ENCODE assay signal across 17 cellular contexts in the genomic region with DNA sequence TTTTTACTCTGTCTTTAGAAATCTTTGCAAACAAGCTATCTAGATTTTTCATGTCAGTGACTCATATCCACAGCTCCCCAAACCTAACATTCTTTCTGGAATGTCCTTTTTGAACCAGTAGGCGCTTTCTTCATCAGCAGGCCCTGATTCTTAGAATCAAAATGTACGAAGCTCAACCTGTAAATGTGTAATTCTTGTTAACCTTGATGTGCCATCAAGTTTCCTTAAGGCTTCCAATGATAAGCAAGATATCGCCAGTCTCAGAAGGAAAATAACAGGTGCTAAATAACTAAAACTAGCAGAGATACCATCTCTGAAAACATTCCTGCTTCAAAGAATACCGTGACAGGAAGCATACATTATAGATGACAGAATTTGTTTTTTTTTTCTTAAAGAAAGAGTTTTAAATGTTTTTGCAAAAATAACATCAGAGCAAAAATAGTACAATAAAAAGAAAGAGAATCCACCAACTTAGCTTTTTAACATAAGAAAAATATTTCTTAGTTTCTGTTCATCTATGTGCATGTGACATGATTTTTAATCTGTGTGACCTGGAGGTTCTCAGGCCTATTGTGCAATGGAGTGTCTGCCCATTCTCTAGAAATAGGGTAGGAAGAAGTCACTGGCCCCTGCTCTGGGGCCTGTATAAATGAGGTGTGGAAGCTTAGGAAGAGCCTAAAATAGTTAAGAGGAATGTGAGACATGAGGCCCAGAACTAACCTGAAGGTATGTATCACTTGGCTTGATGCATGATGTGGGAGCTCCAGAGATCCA. TPM values are rescaled to one million over a fixed set of nuclear protein-coding genes. Genes with fewer than 3 reads are reported as not detected.
DNase-seq lines count a peak whose midpoint lies in the region; ATAC-seq lines count a peak whose summit lies in the region.
"Had no signal": no experiment of that assay in that cellular context is flagged by ENCODE, and none has a peak within 500 bp of the region (broad histone marks: within the 10 kb centered on the region; RNA-seq: fewer than 3 reads in every experiment).

No MANE protein-coding gene starts in this region.

- H2AFZ ChIP-seq in GM23248 = peak overlapping the region; percentile 30; the same call in 1 of the 2 replicates
- no peak overlapping the region for H2AFZ ChIP-seq in mesenchymal stem cell (ENCODE audit: low read depth, low read length)

- no peak overlapping the region for H4K91ac ChIP-seq in mesenchymal stem cell (ENCODE audit: low read length)

- no peak overlapping the region for H3K9ac ChIP-seq in GM23248
- H3K9ac ChIP-seq in mesenchymal stem cell (ENCODE audit: low read length) = no peak overlapping the region

- no peak overlapping the region for H2BK15ac ChIP-seq in mesenchymal stem cell (ENCODE audit: low read depth, poor library complexity, severe bottlenecking)

- ATAC-seq in GM18511 (IDR thresholded peaks at IDR 0.05; ENCODE audit: unreplicated experiment) (no peak), GM19467 (IDR thresholded peaks at IDR 0.05; ENCODE audit: unreplicated experiment) (no peak)

- H3K4me2 ChIP-seq in GM23248 (ENCODE audit: unreplicated experiment) (no peak overlapping the region), mesenchymal stem cell (ENCODE audit: low read length, poor library complexity, severe bottlenecking) (no peak overlapping the region)

- H3K9me3 ChIP-seq in GM23248 (ENCODE audit: low read depth) (no peaks in the 10 kb centered on the region), mesenchymal stem cell (ENCODE audit: control insufficient read depth, low read length) (no peaks in the 10 kb centered on the region)
- H3K9me3 ChIP-seq: left ventricle myocardium inferior, prostate gland, stomach had no signal

- in situ Hi-C loops in GM23248 (cut with MboI) = no loop called here

- H3K27ac ChIP-seq in GM23248 (no peak overlapping the region), mesenchymal stem cell (ENCODE audit: low read length, poor library complexity, severe bottlenecking) (no peak overlapping the region)
- H3K27ac ChIP-seq: dorsolateral prefrontal cortex, left ventricle myocardium inferior, prostate gland, stomach had no signal

- H3K4me3 ChIP-seq in GM23248 = no peak overlapping the region
- no peak overlapping the region for H3K4me3 ChIP-seq in mesenchymal stem cell (ENCODE audit: insufficient read depth in 1 of 2, low read depth in 1 of 2, low read length in 2 of 2)
- H3K4me3 ChIP-seq: dorsolateral prefrontal cortex, left ventricle myocardium inferior, prostate gland, stomach had no signal

- H3F3A ChIP-seq in GM23248 (ENCODE audit: insufficient read depth) = peaks cover 6% of the 10 kb centered on the region

- WGBS in GM23248 (ENCODE audit: low coverage in 1 of 2, low lambda C conversion rate in 2 of 2, missing lambda C conversion rate in 2 of 2), 2 experiments = 82 to 84% methylated on average over 4 of the region's 4 CpGs
- 95% methylated on average over 3 of the region's 4 CpGs for WGBS in mesenchymal stem cell

- H2BK5ac ChIP-seq in mesenchymal stem cell (ENCODE audit: low read depth, low read length, poor library complexity, severe bottlenecking) = no peak overlapping the region

- H3K4me1 ChIP-seq in GM23248 (ENCODE audit: insufficient read depth) (peaks cover 8% of the 10 kb centered on the region; the same call in 1 of the 2 replicates), mesenchymal stem cell (ENCODE audit: control insufficient read depth, insufficient read depth, low read depth, low read length) (peaks cover 1% of the 10 kb centered on the region)
- H3K4me1 ChIP-seq: prostate gland, stomach had no signal

- H3K9me2 ChIP-seq in GM23248 (ENCODE audit: insufficient read depth) = no peaks in the 10 kb centered on the region

- H2BK12ac ChIP-seq in mesenchymal stem cell (ENCODE audit: low read length in 2 of 2) = no peak overlapping the region

- no peak overlapping the region for H3K4ac ChIP-seq in mesenchymal stem cell (ENCODE audit: low read depth in 1 of 2, low read length in 2 of 2)

- DNase-seq in CD1c-positive myeloid dendritic cell (ENCODE audit: extremely low spot score) (peak; percentile 27), GM23248 (peak; percentile 37), amniotic epithelial cell (ENCODE audit: low read depth) (peak; percentile 90), mesenchymal stem cell (peak; percentile 42), GM19238 (ENCODE audit: insufficient read length, low spot score) (no peak)
- no peak for DNase-seq in stimulated activated CD4-positive, alpha-beta T cell treated with anti-CD3 and anti-CD28 coated beads, Interleukin-4, amount 100 ng/mL, for 1 hour
- DNase-seq: activated CD4-positive, CD25-positive, alpha-beta regulatory T cell treated with anti-CD3 and anti-CD28 coated beads, Interleukin-2, amount 50 U/mL, for 72 hours; activated T-cell treated with anti-CD3 and anti-CD28 coated beads for 4 hours; aorta; dorsolateral prefrontal cortex; left ventricle myocardium inferior; MM.1S; NCI-H82; stomach had no signal

- H3K79me1 ChIP-seq in mesenchymal stem cell (replicated peaks; ENCODE audit: low read length, poor library complexity, severe bottlenecking) = no peaks in the 10 kb centered on the region

- H3K27me3 ChIP-seq in GM23248 (replicated peaks; ENCODE audit: insufficient read depth) = no peaks in the 10 kb centered on the region
- H3K27me3 ChIP-seq in mesenchymal stem cell (ENCODE audit: control insufficient read depth in 1 of 2, insufficient read depth in 1 of 2, low read length in 2 of 2) = no peaks in the 10 kb centered on the region
- H3K27me3 ChIP-seq: dorsolateral prefrontal cortex, stomach had no signal

- H4K8ac ChIP-seq in mesenchymal stem cell (ENCODE audit: low read length) = no peak overlapping the region

- no peak overlapping the region for H2BK120ac ChIP-seq in mesenchymal stem cell (ENCODE audit: low read depth, low read length)

- H4K20me1 ChIP-seq in GM23248 (ENCODE audit: insufficient read depth) = no peaks in the 10 kb centered on the region

- no peaks in the 10 kb centered on the region for H3K36me3 ChIP-seq in GM23248 (ENCODE audit: low read depth)
- no peaks in the 10 kb centered on the region for H3K36me3 ChIP-seq in mesenchymal stem cell (ENCODE audit: control insufficient read depth in 1 of 2, insufficient read depth in 2 of 2, low read depth in 1 of 2, low read length in 2 of 2)
- H3K36me3 ChIP-seq: left ventricle myocardium inferior, prostate gland, stomach had no signal

- no peak overlapping the region for H3K14ac ChIP-seq in mesenchymal stem cell (ENCODE audit: low read length in 2 of 2)

- no peak overlapping the region for H2AK5ac ChIP-seq in mesenchymal stem cell (ENCODE audit: low read length, severe bottlenecking)

- no peak overlapping the region for H3K18ac ChIP-seq in mesenchymal stem cell (ENCODE audit: low read depth in 1 of 2, low read length in 2 of 2)

- no peak overlapping the region for H3K23ac ChIP-seq in mesenchymal stem cell (ENCODE audit: low read length in 2 of 2)

- no peaks in the 10 kb centered on the region for H3K79me2 ChIP-seq in GM23248 (ENCODE audit: insufficient read depth)

RNA-seq across cellular contexts. Expression of gene SECISBP2L, which starts 14.7 kb away (rescaled TPM):
- 26.8 and 26.9 TPM in 2 replicates for total RNA-seq in GM23248 (2014; rRNA removed; shearing (Covaris generic))
- polyA plus RNA-seq in GM23248 (2016; fragmentation: Nextera tagmentation; extraction: Ambion mirVana) = 28.4 and 29.8 TPM in 2 replicates
- 21.1 TPM for polyA plus RNA-seq in mesenchymal stem cell (2013, experiment 1 of 2)
- 17.6 TPM for polyA plus RNA-seq in mesenchymal stem cell (2013, experiment 2 of 2)

Comparison
In these comparisons a context has a peak if more than half of its experiments do, and no peak if none do; other contexts are left out.
1. DNase-seq: peak in CD1c-positive myeloid dendritic cell (single experiment), GM23248 (single experiment), amniotic epithelial cell (single experiment) and mesenchymal stem cell (single experiment); none in GM19238 (single experiment) and stimulated activated CD4-positive, alpha-beta T cell treated with anti-CD3 and anti-CD28 coated beads, Interleukin-4, amount 100 ng/mL, for 1 hour (single experiment).